11 cellular contexts compared by ENCODE assay signal in the genomic region with DNA sequence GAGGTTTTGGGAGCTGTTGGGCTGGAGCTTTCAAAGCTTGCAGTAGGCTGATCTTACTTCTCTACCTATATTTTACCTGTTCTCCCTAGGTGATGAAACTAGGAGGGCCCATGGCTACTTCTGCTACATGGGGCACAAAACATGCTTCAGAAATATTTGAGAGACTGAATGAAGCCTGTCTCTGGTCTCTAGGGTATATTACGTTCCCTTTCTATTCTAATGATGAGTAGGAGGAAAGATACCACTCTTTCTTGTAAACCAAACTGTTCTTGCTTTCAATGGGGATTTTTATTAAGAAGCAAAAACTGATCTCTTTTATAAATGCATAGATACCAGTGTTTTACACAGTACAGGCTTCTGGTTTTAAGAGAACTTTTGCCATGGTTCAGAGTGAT.
DNase-seq lines count a peak whose midpoint lies in the region; ATAC-seq, FAIRE-seq and TF ChIP-seq lines count a peak whose summit lies in the region.
"Had no signal": no experiment of that assay in that cellular context is flagged by ENCODE, and none has a peak within 500 bp of the region (broad histone marks: within the 10 kb centered on the region; RNA-seq: fewer than 3 reads in every experiment).

No MANE protein-coding gene starts in this region.

- H3K79me2 ChIP-seq in GM12878 (ENCODE audit: control insufficient read depth, insufficient read depth, low read length) (peaks cover 23% of the 10 kb centered on the region), smooth muscle cell (ENCODE audit: low read depth) (peaks cover 91% of the 10 kb centered on the region)

- H3K9me3 ChIP-seq in GM12878 (replicated peaks; ENCODE audit: control insufficient read depth, insufficient read depth, low read length) (no peaks in the 10 kb centered on the region; the same call in 2 of the 3 replicates), smooth muscle cell (replicated peaks; ENCODE audit: low read depth) (no peaks in the 10 kb centered on the region), upper lobe of left lung (no peaks in the 10 kb centered on the region)

- TF ChIP-seq EP300 in GM12878 (IDR thresholded peaks at IDR 0.05; ENCODE audit: borderline replicate concordance in 1 of 2, control insufficient read depth in 1 of 2, low read depth in 2 of 2, low read length in 2 of 2) (no peak), upper lobe of left lung (IDR thresholded peaks at IDR 0.05) (no peak)

- H3K4me1 ChIP-seq in GM12878 (ENCODE audit: control insufficient read depth, insufficient read depth, low read length), result peaks cover 26% of the 10 kb centered on the region
- H3K4me1 ChIP-seq in smooth muscle cell (ENCODE audit: low read depth), result peaks cover 5% of the 10 kb centered on the region
- H3K4me1 ChIP-seq in upper lobe of left lung, result peaks cover 0 to 14% (median 8%) of the 10 kb centered on the region in 4 donors
- H3K4me1 ChIP-seq: parathyroid adenoma had no signal

- TF ChIP-seq RAD21 in GM12878 (IDR thresholded peaks at IDR 0.05; ENCODE audit: insufficient read depth, low read depth, low read length), result no peak

- H3K36me3 ChIP-seq in GM12878 (ENCODE audit: control insufficient read depth in 2 of 2, insufficient read depth in 2 of 2, low read length in 1 of 2) (no peaks in the 10 kb centered on the region), smooth muscle cell (ENCODE audit: low read depth) (no peaks in the 10 kb centered on the region), upper lobe of left lung (no peaks in the 10 kb centered on the region)

- TF ChIP-seq CTCF in GM12878 (IDR thresholded peaks at IDR 0.05 in 2 of 3, conservative IDR thresholded peaks at IDR 0.05 in 1 of 3; ENCODE audit: control insufficient read depth in 2 of 3, extremely low read depth in 1 of 3, insufficient read depth in 1 of 3, low read depth in 3 of 3, low read length in 3 of 3) (no peak), smooth muscle cell (IDR thresholded peaks at IDR 0.05; ENCODE audit: borderline replicate concordance, insufficient read depth, poor library complexity, severe bottlenecking) (no peak), upper lobe of left lung (IDR thresholded peaks at IDR 0.05) (no peak)

- TF ChIP-seq POLR2A in GM12878 (IDR thresholded peaks at IDR 0.05; ENCODE audit: low read depth, low read length) (no peak), upper lobe of left lung (IDR thresholded peaks at IDR 0.05) (no peak), GM12892 (IDR thresholded peaks at IDR 0.05; ENCODE audit: low read depth, low read length) (no peak)

- H3F3A ChIP-seq in smooth muscle cell (ENCODE audit: low read depth), result peaks cover 7% of the 10 kb centered on the region

- BruUV-seq in GM12878 (replicated peaks; lab: Mats Ljungman, UMichigan), result no TSS peak

- H3K27ac ChIP-seq in GM12878 (ENCODE audit: control insufficient read depth, insufficient read depth) (peak overlapping the region; percentile 79), smooth muscle cell (ENCODE audit: low read depth) (no peak overlapping the region), upper lobe of left lung (peak overlapping the region in 1 of 4 donors; percentile 24)
- H3K27ac ChIP-seq: parathyroid adenoma had no signal

- H3K27me3 ChIP-seq in GM12878 (replicated peaks in 1 of 2; ENCODE audit: control insufficient read depth in 2 of 2, insufficient read depth in 2 of 2, low read length in 1 of 2), result no peaks in the 10 kb centered on the region
- no peaks in the 10 kb centered on the region for H3K27me3 ChIP-seq in smooth muscle cell (ENCODE audit: low read depth)
- H3K27me3 ChIP-seq in upper lobe of left lung, result no peaks in the 10 kb centered on the region

- H3K9ac ChIP-seq in GM12878 (ENCODE audit: control insufficient read depth, insufficient read depth, low read length) (peak overlapping the region; percentile 35), smooth muscle cell (ENCODE audit: low read depth) (no peak overlapping the region)
- H3K9ac ChIP-seq: parathyroid adenoma had no signal

- peak overlapping the region; percentile 66 for H3K4me2 ChIP-seq in GM12878 (ENCODE audit: control insufficient read depth, insufficient read depth)
- peak overlapping the region; percentile 16 for H3K4me2 ChIP-seq in smooth muscle cell

- WGBS in GM12878 (ENCODE audit: insufficient coverage, insufficient replicate concordance, low lambda C conversion rate, missing lambda C conversion rate), result 4% methylated on average over 1 of the region's 1 CpG
- WGBS in smooth muscle cell (ENCODE audit: low lambda C conversion rate), result 89% methylated on average over 1 of the region's 1 CpG
- 78 to 82% methylated on average over 1 of the region's 1 CpG for WGBS in upper lobe of left lung, 2 donors

- SMC1A ChIA-PET in GM12878 (lab: Charles Lee; ENCODE audit: uncharacterized antibody, unreplicated experiment), result interaction anchor here (0.6 to 2.8 kb wide), 13 partner anchors 12 to 66 kb away, joined by 3 to 10 read pairs (median 5); no protein-coding TSS in a partner anchor

- RAD21 ChIA-PET in GM12878 (lab: Charles Lee; ENCODE audit: unreplicated experiment), result interaction anchor here (0.7 to 2.4 kb wide), 8 partner anchors 11 to 314 kb away, joined by 3 to 30 read pairs (median 5); a partner anchor contains a TSS

- no peaks in the 10 kb centered on the region for H4K20me1 ChIP-seq in GM12878 (ENCODE audit: control insufficient read depth, insufficient read depth)
- peaks cover 90% of the 10 kb centered on the region for H4K20me1 ChIP-seq in smooth muscle cell (ENCODE audit: low read depth)

- POLR2A ChIA-PET in GM12878 (lab: Charles Lee), result interaction anchor here (0.6 to 1.6 kb wide), 4 partner anchors 24 to 55 kb away, joined by 3 to 5 read pairs (median 4); no protein-coding TSS in a partner anchor

- FAIRE-seq in GM12878 (lab: Jason Lieb, UNC) (peak; percentile 23), GM12892 (lab: Jason Lieb, UNC) (no peak)

- in situ Hi-C loops in GM12878 (cut with MboI), result no loop called here

- ATAC-seq in GM18907 (IDR thresholded peaks at IDR 0.05; ENCODE audit: unreplicated experiment), result peak; percentile 51
- peak; percentile 62 for ATAC-seq in HG02885 (IDR thresholded peaks at IDR 0.05; ENCODE audit: poor library complexity, unreplicated experiment)
- peak; percentile 68 for ATAC-seq in GM12878
- no peak for ATAC-seq in GM19452 (IDR thresholded peaks at IDR 0.05; ENCODE audit: unreplicated experiment)
- ATAC-seq in upper lobe of left lung (ENCODE audit: low FRiP score in 2 of 2), result no peak

- CTCF ChIA-PET in GM12878 (lab: Yijun Ruan, JAX), result interaction anchor here (1.3 to 1.4 kb wide), 2 partner anchors 24 to 46 kb away, joined by 3 to 6 read pairs; no protein-coding TSS in a partner anchor

- H2AFZ ChIP-seq in GM12878 (ENCODE audit: control insufficient read depth, low read depth, low read length) (no peak overlapping the region; the same call in 1 of the 2 replicates), smooth muscle cell (ENCODE audit: low read depth) (no peak overlapping the region)
- H2AFZ ChIP-seq: parathyroid adenoma had no signal

- DNase-seq in GM12878 (ENCODE audit: low read depth, low spot score) (peak; percentile 17), smooth muscle cell (lab: John Stamatoyannopoulos, UW; ENCODE audit: unreplicated experiment) (no peak), upper lobe of left lung (no peak), GM12892 (ENCODE audit: insufficient read length) (no peak), DMS 273 treated with DMSO at 0.1 percent for 48 hours (lab: John Stamatoyannopoulos, UW) (no peak)
- DNase-seq: NCI-H2081 treated with DMSO at 0.1 percent for 48 hours, T1000 had no signal

- H3K4me3 ChIP-seq in GM12878, result peak overlapping the region; percentile 28; the same call in 1 of the 2 replicates
- no peak overlapping the region for H3K4me3 ChIP-seq in smooth muscle cell
- no peak overlapping the region for H3K4me3 ChIP-seq in upper lobe of left lung

- intact Hi-C loops in GM12878 (cut with micrococcal nuclease; ENCODE audit: unreplicated experiment), result loop anchor here (1.0 kb wide), 1 partner anchor 47 kb away; no protein-coding TSS in a partner anchor

TF ChIP-seq in GM12878, 131 proteins besides CTCF, POLR2A, EP300 and RAD21 (continues in another document):
- TF ChIP-seq DPF2 (IDR thresholded peaks at IDR 0.05), result 0 out of 2 replicates have a peak, but pooled peaks have one; percentile 14
- TF ChIP-seq, protein P1, sequence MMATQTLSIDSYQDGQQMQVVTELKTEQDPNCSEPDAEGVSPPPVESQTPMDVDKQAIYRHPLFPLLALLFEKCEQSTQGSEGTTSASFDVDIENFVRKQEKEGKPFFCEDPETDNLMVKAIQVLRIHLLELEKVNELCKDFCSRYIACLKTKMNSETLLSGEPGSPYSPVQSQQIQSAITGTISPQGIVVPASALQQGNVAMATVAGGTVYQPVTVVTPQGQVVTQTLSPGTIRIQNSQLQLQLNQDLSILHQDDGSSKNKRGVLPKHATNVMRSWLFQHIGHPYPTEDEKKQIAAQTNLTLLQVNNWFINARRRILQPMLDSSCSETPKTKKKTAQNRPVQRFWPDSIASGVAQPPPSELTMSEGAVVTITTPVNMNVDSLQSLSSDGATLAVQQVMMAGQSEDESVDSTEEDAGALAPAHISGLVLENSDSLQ (IDR thresholded peaks at IDR 0.05), result no peak
- TF ChIP-seq, protein P2, sequence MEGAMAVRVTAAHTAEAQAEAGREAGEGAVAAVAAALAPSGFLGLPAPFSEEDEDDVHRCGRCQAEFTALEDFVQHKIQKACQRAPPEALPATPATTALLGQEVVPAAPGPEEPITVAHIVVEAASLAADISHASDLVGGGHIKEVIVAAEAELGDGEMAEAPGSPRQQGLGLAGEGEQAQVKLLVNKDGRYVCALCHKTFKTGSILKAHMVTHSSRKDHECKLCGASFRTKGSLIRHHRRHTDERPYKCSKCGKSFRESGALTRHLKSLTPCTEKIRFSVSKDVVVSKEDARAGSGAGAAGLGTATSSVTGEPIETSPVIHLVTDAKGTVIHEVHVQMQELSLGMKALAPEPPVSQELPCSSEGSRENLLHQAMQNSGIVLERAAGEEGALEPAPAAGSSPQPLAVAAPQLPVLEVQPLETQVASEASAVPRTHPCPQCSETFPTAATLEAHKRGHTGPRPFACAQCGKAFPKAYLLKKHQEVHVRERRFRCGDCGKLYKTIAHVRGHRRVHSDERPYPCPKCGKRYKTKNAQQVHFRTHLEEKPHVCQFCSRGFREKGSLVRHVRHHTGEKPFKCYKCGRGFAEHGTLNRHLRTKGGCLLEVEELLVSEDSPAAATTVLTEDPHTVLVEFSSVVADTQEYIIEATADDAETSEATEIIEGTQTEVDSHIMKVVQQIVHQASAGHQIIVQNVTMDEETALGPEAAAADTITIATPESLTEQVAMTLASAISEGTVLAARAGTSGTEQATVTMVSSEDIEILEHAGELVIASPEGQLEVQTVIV (IDR thresholded peaks at IDR 0.05; ENCODE audit: borderline replicate concordance, partially characterized antibody), result no peak

Comparison
In these comparisons a context has a peak if more than half of its experiments do, and no peak if none do; other contexts are left out.
1. ATAC-seq: peak in GM18907 (single experiment), HG02885 (single experiment) and GM12878 (single experiment); none in GM19452 (single experiment) and upper lobe of left lung (0 of 2).